ENCODE assay signal across 18 cellular contexts in the genomic region with DNA sequence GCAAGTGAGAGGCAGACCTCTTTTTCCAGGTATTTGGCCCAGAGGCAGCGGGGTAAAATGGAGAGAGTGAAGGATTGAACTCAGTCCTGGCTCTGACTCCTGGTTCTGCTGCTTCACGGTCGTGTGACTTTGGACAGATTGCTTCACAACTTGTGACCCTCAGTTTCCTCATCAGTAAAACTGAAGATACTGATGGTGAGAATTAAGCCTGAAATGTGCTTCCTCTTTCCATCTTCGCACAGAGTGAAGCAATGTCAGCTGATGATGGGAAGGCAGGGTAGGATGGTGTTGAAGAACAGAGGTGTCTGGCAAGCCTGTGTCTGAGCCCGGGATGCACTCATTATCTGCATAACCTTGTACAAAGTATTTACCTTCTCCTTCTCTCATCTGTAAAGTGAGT. TPM values are rescaled to one million over a fixed set of nuclear protein-coding genes. Genes with fewer than 3 reads are reported as not detected.
DNase-seq lines count a peak whose midpoint lies in the region; ATAC-seq and TF ChIP-seq lines count a peak whose summit lies in the region.
"Had no signal": no experiment of that assay in that cellular context is flagged by ENCODE, and none has a peak within 500 bp of the region (broad histone marks: within the 10 kb centered on the region; RNA-seq: fewer than 3 reads in every experiment).

No MANE protein-coding gene starts in this region.

- H3K14ac ChIP-seq in IMR-90 (replicated peaks; ENCODE audit: low read depth, low read length): no peak overlapping the region

- H3K36me3 ChIP-seq in IMR-90 (ENCODE audit: control insufficient read depth, insufficient read depth, low read length) (no peaks in the 10 kb centered on the region; the same call in 1 of the 2 replicates), OCI-LY7 (ENCODE audit: insufficient read depth, low read length) (peaks cover 23% of the 10 kb centered on the region), suprapubic skin (no peaks in the 10 kb centered on the region)
- H3K36me3 ChIP-seq: SJCRH30, thyroid gland had no signal

- peaks cover 23% of the 10 kb centered on the region for H3K9me1 ChIP-seq in IMR-90 (ENCODE audit: insufficient read depth, low read length)

- H3K4me1 Mint-ChIP-seq in CD14-positive monocyte (peaks cover 85% of the 10 kb centered on the region), T-cell (peaks cover 49 to 75% (median 56%) of the 10 kb centered on the region in 3 donors)

- no peak overlapping the region for H2BK5ac ChIP-seq in IMR-90 (ENCODE audit: low read depth, low read length, poor library complexity, severe bottlenecking)

- H2AFZ ChIP-seq in IMR-90 (replicated peaks; ENCODE audit: low read length, poor library complexity) (no peak overlapping the region), OCI-LY7 (ENCODE audit: low read length) (no peak overlapping the region)

- H3K4ac ChIP-seq in IMR-90 (ENCODE audit: low read depth, low read length): no peak overlapping the region; the same call in 1 of the 2 replicates

- WGBS in IMR-90 (ENCODE audit: extremely low coverage in 2 of 2, insufficient read length in 1 of 2), 2 experiments: no CpG with 5 or more reads among the region's 5 CpGs
- 89% methylated on average over 5 of the region's 5 CpGs for WGBS in right cardiac atrium
- WGBS in suprapubic skin: 92% methylated on average over 5 of the region's 5 CpGs

- no peak overlapping the region for H3K9ac ChIP-seq in IMR-90 (ENCODE audit: low read depth, low read length)

- dilution Hi-C loops in IMR-90 (cut with HindIII; ENCODE audit: low sequenced_read_pairs, unreplicated experiment): no loop called here

- no peak overlapping the region for H2BK15ac ChIP-seq in IMR-90 (ENCODE audit: low read depth, low read length)

- peak; percentile 88 for DNase-seq in CD14-positive monocyte (ENCODE audit: low spot score)
- no peak for DNase-seq in IMR-90
- peak; percentile 50 for DNase-seq in OCI-LY7 (ENCODE audit: low spot score)
- no peak for DNase-seq in right cardiac atrium
- no peak for DNase-seq in T-cell
- no peak for DNase-seq in AG08395 (ENCODE audit: low spot score)
- no peak for DNase-seq in suprapubic skin (ENCODE audit: low spot score in 2 of 2)
- DNase-seq: DMS 273 treated with DMSO at 0.1 percent for 48 hours; effector memory CD4-positive, alpha-beta T cell; midbrain; NCI-H1417; occipital lobe; SJCRH30; stimulated activated CD4-positive, alpha-beta T cell treated with anti-CD3 and anti-CD28 coated beads, Interleukin-4, amount 100 ng/mL, for 1 hour; thyroid gland had no signal

- TF ChIP-seq CTCF in CD14-positive monocyte (IDR thresholded peaks at IDR 0.05): no peak
- TF ChIP-seq CTCF in IMR-90 (conservative IDR thresholded peaks at IDR 0.05; ENCODE audit: low read depth, low read length): no peak
- no peak for TF ChIP-seq CTCF in OCI-LY7 (conservative IDR thresholded peaks at IDR 0.05; ENCODE audit: low read length)
- TF ChIP-seq CTCF in suprapubic skin (IDR thresholded peaks at IDR 0.05): no peak

- H3K4me1 ChIP-seq in IMR-90 (ENCODE audit: control insufficient read depth, insufficient read depth, low read length) (peaks cover 18% of the 10 kb centered on the region), OCI-LY7 (ENCODE audit: insufficient read depth, low read length, poor library complexity, severe bottlenecking) (peaks cover 93% of the 10 kb centered on the region), right cardiac atrium (ENCODE audit: control insufficient read depth, insufficient read depth, low read length) (peaks cover 8% of the 10 kb centered on the region), suprapubic skin (no peaks in the 10 kb centered on the region)
- H3K4me1 ChIP-seq: SJCRH30, thyroid gland had no signal

- H3K9me3 Mint-ChIP-seq in CD14-positive monocyte (peaks cover 0 to 13% (median 5%) of the 10 kb centered on the region in 7 donors), T-cell (no peaks in the 10 kb centered on the region)
- H3K9me3 Mint-ChIP-seq: central memory CD8-positive, alpha-beta T cell had no signal

- H3K9me3 ChIP-seq in IMR-90 (ENCODE audit: control insufficient read depth, insufficient read depth, low read length) (no peaks in the 10 kb centered on the region), OCI-LY7 (ENCODE audit: low read length) (no peaks in the 10 kb centered on the region), right cardiac atrium (ENCODE audit: control insufficient read depth, low read length) (no peaks in the 10 kb centered on the region), suprapubic skin (no peaks in the 10 kb centered on the region)
- H3K9me3 ChIP-seq: SJCRH30, thyroid gland had no signal

- H4K5ac ChIP-seq in IMR-90 (ENCODE audit: low read depth, low read length): no peak overlapping the region

- no peak for TF ChIP-seq EP300 in suprapubic skin (IDR thresholded peaks at IDR 0.05)

- no peaks in the 10 kb centered on the region for H3K9me2 ChIP-seq in OCI-LY7 (ENCODE audit: insufficient read depth, low read length)

- in situ Hi-C loops in IMR-90 (cut with MboI; ENCODE audit: low sequenced_read_pairs): no loop called here

- no TSS peak for BruUV-seq in IMR-90 (replicated peaks; lab: Mats Ljungman, UMichigan)
- no TSS peak for BruUV-seq in OCI-LY7 (replicated peaks; lab: Mats Ljungman, UMichigan)

- no peak overlapping the region for H4K8ac ChIP-seq in IMR-90 (ENCODE audit: low read depth in 2 of 2, low read length in 2 of 2)

- no peak overlapping the region for H2BK120ac ChIP-seq in IMR-90 (ENCODE audit: low read depth, low read length)

- peaks cover 10% of the 10 kb centered on the region; the same call in 1 of the 2 replicates for H3K79me2 ChIP-seq in OCI-LY7 (ENCODE audit: insufficient read depth, low read depth, low read length)

- H3K27me3 ChIP-seq in IMR-90 (ENCODE audit: control insufficient read depth, insufficient read depth, low read length) (no peaks in the 10 kb centered on the region), right cardiac atrium (ENCODE audit: control insufficient read depth, insufficient read depth) (no peaks in the 10 kb centered on the region), suprapubic skin (no peaks in the 10 kb centered on the region)
- H3K27me3 ChIP-seq: SJCRH30, thyroid gland had no signal

- no peak overlapping the region for H2BK20ac ChIP-seq in IMR-90 (ENCODE audit: low read depth, low read length)

- H3K4me3 Mint-ChIP-seq in CD14-positive monocyte (no peak overlapping the region), T-cell (no peak overlapping the region)
- H3K4me3 Mint-ChIP-seq: central memory CD8-positive, alpha-beta T cell had no signal

- peak overlapping the region; percentile 35; the same call in 1 of the 2 replicates for H2AK5ac ChIP-seq in IMR-90 (ENCODE audit: low read depth, low read length)

- intact Hi-C loops in CD14-positive monocyte (cut with micrococcal nuclease) (loop anchor here (2.0 to 5.0 kb wide), 2 partner anchors 32 to 33 kb away; no protein-coding TSS in a partner anchor), IMR-90 (cut with micrococcal nuclease) (no loop called here), OCI-LY7 (cut with micrococcal nuclease; ENCODE audit: unreplicated experiment) (no loop called here), right cardiac atrium (cut with DNase I) (no loop called here)

- H3K36me3 Mint-ChIP-seq in CD14-positive monocyte (peaks cover 6 to 8% of the 10 kb centered on the region in 2 donors), T-cell (no peaks in the 10 kb centered on the region)

- H3K18ac ChIP-seq in IMR-90 (ENCODE audit: low read depth, low read length): no peak overlapping the region

- no peak for TF ChIP-seq RAD21 in IMR-90 (IDR thresholded peaks at IDR 0.05; ENCODE audit: low read length)

- no peak overlapping the region for H3K56ac ChIP-seq in IMR-90 (ENCODE audit: extremely low read depth, insufficient read depth, low read length)

- no peak overlapping the region for H2AK9ac ChIP-seq in IMR-90 (replicated peaks; ENCODE audit: low read depth, low read length, poor library complexity)

- H3K79me1 ChIP-seq in IMR-90 (ENCODE audit: low read depth in 1 of 2, low read length in 2 of 2): peaks cover 27 to 90% of the 10 kb centered on the region in 2 experiments

- TF ChIP-seq POLR2A in IMR-90 (IDR thresholded peaks at IDR 0.05; ENCODE audit: low read depth, low read length): no peak
- no peak for TF ChIP-seq POLR2A in suprapubic skin (IDR thresholded peaks at IDR 0.05)

- H3K4me2 ChIP-seq in IMR-90 (ENCODE audit: low read depth, low read length): no peak overlapping the region
- H3K4me2 ChIP-seq in OCI-LY7 (ENCODE audit: low read length): peak overlapping the region; percentile 63

- H3K27ac Mint-ChIP-seq in CD14-positive monocyte: peak overlapping the region; percentile 93 to 98 (median 97)
- no peak overlapping the region for H3K27ac Mint-ChIP-seq in T-cell

- POLR2A ChIA-PET in IMR-90 (lab: Charles Lee; ENCODE audit: unreplicated experiment) (no interaction called here), OCI-LY7 (lab: Charles Lee) (interaction anchor here (2.0 to 6.0 kb wide), 3 partner anchors 17 to 47 kb away, joined by 7 to 77 read pairs (median 11); no protein-coding TSS in a partner anchor), T-cell (lab: Charles Lee) (no interaction called here)

- ATAC-seq in IMR-90 (ENCODE audit: low read depth) (no peak), right cardiac atrium (peak; percentile 40 to 48), T-cell (replicated peaks in 1 of 4) (no peak), HG03521 (IDR thresholded peaks at IDR 0.05; ENCODE audit: unreplicated experiment) (no peak)
- ATAC-seq: HCT116 had no signal

- peaks cover 0 to 2% (median 0%) of the 10 kb centered on the region in 3 donors for H3K27me3 Mint-ChIP-seq in CD14-positive monocyte (ENCODE audit: low read depth in 3 of 3)
- no peaks in the 10 kb centered on the region for H3K27me3 Mint-ChIP-seq in T-cell
- H3K27me3 Mint-ChIP-seq: central memory CD8-positive, alpha-beta T cell had no signal

- H3K23ac ChIP-seq in IMR-90 (ENCODE audit: low read depth, low read length): no peak overlapping the region

- no peak overlapping the region for H3K27ac ChIP-seq in IMR-90 (ENCODE audit: insufficient read depth, low read length)
- peak overlapping the region; percentile 57 for H3K27ac ChIP-seq in OCI-LY7 (ENCODE audit: low read depth, low read length, poor library complexity, severe bottlenecking)
- H3K27ac ChIP-seq in right cardiac atrium (ENCODE audit: low read length): no peak overlapping the region
- H3K27ac ChIP-seq in suprapubic skin: no peak overlapping the region
- H3K27ac ChIP-seq: SJCRH30, thyroid gland had no signal

- peaks cover 4% of the 10 kb centered on the region; the same call in 1 of the 2 replicates for H4K20me1 ChIP-seq in IMR-90 (ENCODE audit: insufficient read depth, low read length)
- no peaks in the 10 kb centered on the region for H4K20me1 ChIP-seq in OCI-LY7 (ENCODE audit: insufficient read depth, low read length)

- CTCF ChIA-PET in IMR-90 (lab: Yijun Ruan, JAX) (no interaction called here), OCI-LY7 (lab: Charles Lee; ENCODE audit: unreplicated experiment) (interaction anchor here (1.6 kb wide), 1 partner anchor 13 kb away, joined by 4 read pairs; no protein-coding TSS in a partner anchor), T-cell (lab: Charles Lee) (no interaction called here)

- H3K4me3 ChIP-seq in IMR-90 (ENCODE audit: insufficient read depth, low read depth, low read length) (no peak overlapping the region), OCI-LY7 (ENCODE audit: low read depth, low read length, poor library complexity, severe bottlenecking) (no peak overlapping the region), right cardiac atrium (ENCODE audit: low read length) (no peak overlapping the region), suprapubic skin (no peak overlapping the region)
- H3K4me3 ChIP-seq: SJCRH30, thyroid gland had no signal

- H4K91ac ChIP-seq in IMR-90 (ENCODE audit: insufficient read depth, low read depth, low read length): no peak overlapping the region

RNA-seq across cellular contexts. Expression of a gene that starts 59.0 kb away (rescaled TPM):
- polyA plus RNA-seq in CD14-positive monocyte: 1 to 10 TPM; 3.3 to 7.1 TPM
- total RNA-seq in IMR-90 (2012; rRNA removed): 48.0 and 48.6 TPM in 2 replicates
- 27.2 and 28.5 TPM in 2 replicates for polyA plus RNA-seq in IMR-90 (2012; rRNA removed)
- 21.2 and 31.1 TPM in 2 replicates for polyA plus RNA-seq in IMR-90 (2012; cell fraction: cytosol; rRNA removed)
- polyA plus RNA-seq in IMR-90 (2012; cell fraction: nucleus; rRNA removed; ENCODE audit: low replicate concordance): 23.4 and 27.3 TPM in 2 replicates
- 36.3 and 54.7 TPM in 2 replicates for total RNA-seq in OCI-LY7 (2014; rRNA removed; shearing (Covaris generic))
- total RNA-seq in OCI-LY7 (2022): 72.7 and 73.0 TPM in 2 replicates
- 1 to 10 TPM; 1.5 to 2.5 (median 1.6) TPM for total RNA-seq in right cardiac atrium
- 0.34 TPM for polyA plus RNA-seq in right cardiac atrium
- total RNA-seq in T-cell: 10 to 100 TPM; 29.7 to 44.0 (median 36.8) TPM
- total RNA-seq in suprapubic skin: 10 to 100 TPM in 3 of 4 donors, 1 to 10 TPM in 1; 4.2 to 41.2 (median 24.4) TPM

Comparison
In these comparisons a context has a peak if more than half of its experiments do, and no peak if none do; other contexts are left out.
1. DNase-seq: peak in CD14-positive monocyte (single experiment) and OCI-LY7 (single experiment); none in IMR-90 (single experiment), right cardiac atrium (0 of 3), T-cell (0 of 34), AG08395 (single experiment) and suprapubic skin (0 of 2).
2. H3K27ac Mint-ChIP-seq: peak in CD14-positive monocyte (7 of 7); none in T-cell (0 of 2).
3. ATAC-seq: peak in right cardiac atrium (2 of 2); none in IMR-90 (single experiment), T-cell (0 of 4) and HG03521 (single experiment).
4. intact Hi-C loops: an anchor here in CD14-positive monocyte (2.0 to 5.0 kb wide); none called in IMR-90, OCI-LY7 and right cardiac atrium.